In genomic region chr4:107989162-107989536, GRCh38 we compare ENCODE assay signal across 8 cellular contexts. TPM values are rescaled to one million over a fixed set of nuclear protein-coding genes. Genes with fewer than 3 reads are reported as not detected.
DNase-seq lines count a peak whose midpoint lies in the region; ATAC-seq, FAIRE-seq and TF ChIP-seq lines count a peak whose summit lies in the region.

No MANE protein-coding gene starts in this region.

- ATAC-seq in activated T-cell treated with anti-CD3 and anti-CD28 coated beads, Interleukin-2, amount 50 U/mL, for 72 hours (replicated peaks in 1 of 2): no peak
- ATAC-seq in T-helper 17 cell: no peak

- H3K4me3 ChIP-seq in right atrium auricular region (peak overlapping the region; percentile 76 to 78), small intestine (ENCODE audit: low read depth in 1 of 2, low read length in 2 of 2) (peak overlapping the region; percentile 20 to 83)

- H3K9me3 Mint-ChIP-seq in activated T-cell treated with anti-CD3 and anti-CD28 coated beads, Interleukin-2, amount 50 U/mL, for 72 hours: no peaks in the 10 kb centered on the region

- peak overlapping the region; percentile 87 to 97 for H3K4me3 Mint-ChIP-seq in activated T-cell treated with anti-CD3 and anti-CD28 coated beads, Interleukin-2, amount 50 U/mL, for 72 hours
- H3K4me3 Mint-ChIP-seq in T-helper 17 cell: peak overlapping the region; percentile 95

- no peak for DNase-seq in activated T-cell treated with anti-CD3 and anti-CD28 coated beads, Interleukin-2, amount 50 U/mL, for 72 hours
- DNase-seq in activated T-cell treated with anti-CD3 and anti-CD28 coated beads, Interleukin-2, amount 50 U/mL, for 1 hour: no peak
- DNase-seq in T-helper 17 cell: no peak
- no peak for DNase-seq in right atrium auricular region (ENCODE audit: low spot score)
- peak; percentile 70 for DNase-seq in small intestine
- no peak for DNase-seq in NCI-H82 treated with DMSO at 0.1 percent for 48 hours (lab: John Stamatoyannopoulos, UW; ENCODE audit: unreplicated experiment)
- no peak for DNase-seq in NAMALWA (ENCODE audit: low spot score)
- DNase-seq in EL: no peak

- H3K36me3 Mint-ChIP-seq in activated T-cell treated with anti-CD3 and anti-CD28 coated beads, Interleukin-2, amount 50 U/mL, for 72 hours (ENCODE audit: insufficient read depth in 2 of 2): no peaks in the 10 kb centered on the region
- H3K36me3 Mint-ChIP-seq in T-helper 17 cell (ENCODE audit: low read depth): no peaks in the 10 kb centered on the region

- H3K9me3 ChIP-seq in T-helper 17 cell (ENCODE audit: control insufficient read depth, low read length, poor library complexity, severe bottlenecking) (no peaks in the 10 kb centered on the region), right atrium auricular region (no peaks in the 10 kb centered on the region), small intestine (ENCODE audit: control insufficient read depth, low read depth) (no peaks in the 10 kb centered on the region)

- 3 to 13% (median 6%) methylated on average over 8 of the region's 8 CpGs for WGBS in small intestine, 3 donors

- no peak for FAIRE-seq in small intestine (lab: Jason Lieb, UNC)

- no peak for TF ChIP-seq CTCF in right atrium auricular region (IDR thresholded peaks at IDR 0.05)

- H3K4me1 Mint-ChIP-seq in activated T-cell treated with anti-CD3 and anti-CD28 coated beads, Interleukin-2, amount 50 U/mL, for 72 hours (ENCODE audit: low read depth): peaks cover 54% of the 10 kb centered on the region
- H3K4me1 Mint-ChIP-seq in T-helper 17 cell: peaks cover 20% of the 10 kb centered on the region

- H3K27ac Mint-ChIP-seq in activated T-cell treated with anti-CD3 and anti-CD28 coated beads, Interleukin-2, amount 50 U/mL, for 72 hours: peak overlapping the region; percentile 86
- peak overlapping the region; percentile 89 for H3K27ac Mint-ChIP-seq in T-helper 17 cell

- peaks cover 0 to 48% of the 10 kb centered on the region in 2 donors for H3K4me1 ChIP-seq in right atrium auricular region
- peaks cover 5 to 10% of the 10 kb centered on the region in 2 donors for H3K4me1 ChIP-seq in small intestine (ENCODE audit: control insufficient read depth in 2 of 2, insufficient read depth in 1 of 2, low read depth in 1 of 2, low read length in 1 of 2)

- no peaks in the 10 kb centered on the region for H3K27me3 ChIP-seq in right atrium auricular region
- H3K27me3 ChIP-seq in small intestine (ENCODE audit: control insufficient read depth in 2 of 2, insufficient read depth in 2 of 2, low read length in 2 of 2): no peaks in the 10 kb centered on the region

- H3K27me3 Mint-ChIP-seq in activated T-cell treated with anti-CD3 and anti-CD28 coated beads, Interleukin-2, amount 50 U/mL, for 72 hours (ENCODE audit: low read depth): no peaks in the 10 kb centered on the region
- H3K27me3 Mint-ChIP-seq in T-helper 17 cell: no peaks in the 10 kb centered on the region

- H3K36me3 ChIP-seq in right atrium auricular region (no peaks in the 10 kb centered on the region), small intestine (ENCODE audit: control insufficient read depth in 2 of 2, insufficient read depth in 2 of 2, low read length in 2 of 2) (no peaks in the 10 kb centered on the region)

- peak overlapping the region; percentile 91 to 96 for H3K27ac ChIP-seq in right atrium auricular region
- peak overlapping the region; percentile 36 to 65 for H3K27ac ChIP-seq in small intestine (ENCODE audit: low read depth in 1 of 2, low read length in 1 of 2)

RNA-seq across cellular contexts. Expression of gene HADH, which starts 0.5 kb away (rescaled TPM):
- 10 to 100 TPM; 35.7 to 45.7 TPM for total RNA-seq in activated T-cell treated with anti-CD3 and anti-CD28 coated beads, Interleukin-2, amount 50 U/mL, for 72 hours
- 10 to 100 TPM; 10.5 to 13.3 TPM for total RNA-seq in T-helper 17 cell
- total RNA-seq in right atrium auricular region: 100 to 1,000 TPM; 108 to 143 TPM
- 100 to 1,000 TPM in 2 of 3 donors, 10 to 100 TPM in 1; 81.9 to 166 (median 113) TPM for polyA plus RNA-seq in small intestine

RNA-seq across cellular contexts. Expression of gene CYP2U1, which starts 57.8 kb away (rescaled TPM):
- 1 to 10 TPM; 2.2 to 2.8 TPM for total RNA-seq in activated T-cell treated with anti-CD3 and anti-CD28 coated beads, Interleukin-2, amount 50 U/mL, for 72 hours
- total RNA-seq in T-helper 17 cell (1 to 10 TPM in 1 of 2 donors, under 1 TPM in 1; 0.96 to 2.8 TPM), right atrium auricular region (10 to 100 TPM; 11.3 to 11.8 TPM)
- polyA plus RNA-seq in small intestine: 1 to 10 TPM in 1 of 3 donors, under 1 TPM in 2; 0.45 to 3.0 (median 0.54) TPM
